Comparison of ENCODE assay signal across 8 cellular contexts in the genomic region with DNA sequence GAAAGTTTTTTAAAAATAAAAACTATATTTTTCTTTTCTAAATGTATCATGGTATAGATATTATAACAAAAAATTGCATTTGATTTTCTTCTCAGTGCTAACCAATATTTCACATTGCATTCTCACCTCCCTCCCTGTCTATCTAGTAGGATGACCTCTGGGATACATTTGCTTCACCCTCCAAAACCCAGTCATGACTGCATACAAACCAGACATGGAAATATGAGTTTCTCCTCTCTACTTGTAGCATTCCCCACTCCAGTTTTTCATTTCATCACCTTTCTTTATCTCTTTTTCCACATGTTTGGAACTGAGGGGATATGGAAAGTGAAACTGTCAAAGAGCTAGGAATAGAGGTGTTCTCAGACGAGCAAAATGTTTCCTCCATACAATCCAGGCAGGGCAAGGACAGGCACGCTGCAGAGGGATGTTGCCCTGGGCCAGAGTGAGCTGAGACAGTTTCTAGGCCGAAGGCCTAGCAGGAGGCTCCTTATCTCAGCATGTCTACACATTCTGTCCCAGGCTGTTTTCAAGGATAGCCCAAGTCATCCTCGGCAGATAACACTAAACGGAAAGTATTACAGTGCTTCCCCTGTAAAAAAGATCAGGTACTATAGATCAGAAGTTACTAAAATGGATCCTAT. TPM values are rescaled to one million over a fixed set of nuclear protein-coding genes. Genes with fewer than 3 reads are reported as not detected.
A peak's percentile ranks its signal among the peaks of the same experiment; 100 is the strongest.
DNase-seq lines count a peak whose midpoint lies in the region; ATAC-seq and TF ChIP-seq lines count a peak whose summit lies in the region.

No MANE protein-coding gene starts in this region.

- H3K27ac ChIP-seq in OCI-LY1 (ENCODE audit: low read depth, low read length, poor library complexity, severe bottlenecking) (peak overlapping the region; percentile 59), esophagus muscularis mucosa (replicated peaks in 1 of 4) (peak overlapping the region; percentile 79 to 85 (median 82))

- peaks cover 23% of the 10 kb centered on the region for H3K79me2 ChIP-seq in OCI-LY1 (ENCODE audit: insufficient read depth, low read length)

- H3F3A ChIP-seq in OCI-LY1 (ENCODE audit: insufficient read depth, low read length), result peaks cover 10% of the 10 kb centered on the region

- H3K27me3 ChIP-seq in OCI-LY1 (ENCODE audit: insufficient read depth, low read length), result no peaks in the 10 kb centered on the region
- H3K27me3 ChIP-seq in esophagus muscularis mucosa, result no peaks in the 10 kb centered on the region

- no peak for TF ChIP-seq POLR2A in esophagus muscularis mucosa (IDR thresholded peaks at IDR 0.05; ENCODE audit: low read depth)

- no peak for TF ChIP-seq CTCF in OCI-LY1 (IDR thresholded peaks at IDR 0.05; ENCODE audit: low read length)
- no peak for TF ChIP-seq CTCF in esophagus muscularis mucosa (IDR thresholded peaks at IDR 0.05)
- no peak for TF ChIP-seq CTCF in foreskin fibroblast (IDR thresholded peaks at IDR 0.05; ENCODE audit: low read depth, low read length)

- ATAC-seq in HG02884 (IDR thresholded peaks at IDR 0.05; ENCODE audit: unreplicated experiment), result no peak

- H3K9me2 ChIP-seq in OCI-LY1 (ENCODE audit: low read depth, low read length), result no peaks in the 10 kb centered on the region

- H3K4me1 ChIP-seq in OCI-LY1 (ENCODE audit: insufficient read depth, low read length, severe bottlenecking) (peaks cover 93% of the 10 kb centered on the region), esophagus muscularis mucosa (peaks cover 37 to 51% (median 38%) of the 10 kb centered on the region in 4 donors)

- WGBS in esophagus muscularis mucosa, result 20% methylated on average over 5 of the region's 5 CpGs

- H3K4me3 ChIP-seq in OCI-LY1 (ENCODE audit: low read depth, low read length, poor library complexity, severe bottlenecking) (peak overlapping the region; percentile 1), esophagus muscularis mucosa (peak overlapping the region; percentile 33 to 39 (median 36)), foreskin fibroblast (ENCODE audit: low read depth in 1 of 2, low read length in 2 of 2) (no peak overlapping the region)

- H3K36me3 ChIP-seq in OCI-LY1 (ENCODE audit: insufficient read depth, low read length), result no peaks in the 10 kb centered on the region
- H3K36me3 ChIP-seq in esophagus muscularis mucosa, result no peaks in the 10 kb centered on the region

- H4K20me1 ChIP-seq in OCI-LY1 (ENCODE audit: insufficient read depth, low read length), result no peaks in the 10 kb centered on the region

- H2AFZ ChIP-seq in OCI-LY1 (ENCODE audit: low read length), result no peak overlapping the region

- peak overlapping the region; percentile 21; the same call in 1 of the 2 replicates for H3K9ac ChIP-seq in OCI-LY1 (ENCODE audit: low read length)

- no peaks in the 10 kb centered on the region for H3K9me3 ChIP-seq in OCI-LY1 (ENCODE audit: low read length)
- H3K9me3 ChIP-seq in esophagus muscularis mucosa, result no peaks in the 10 kb centered on the region

- peak overlapping the region; percentile 24 for H3K4me2 ChIP-seq in OCI-LY1 (ENCODE audit: low read length)

- peak; percentile 11 for DNase-seq in A172 (ENCODE audit: low spot score)
- DNase-seq in esophagus muscularis mucosa (ENCODE audit: extremely low spot score), result no peak
- peak; percentile 22 for DNase-seq in mucosa of gallbladder (ENCODE audit: low spot score)
- DNase-seq in NCI-H2081 treated with DMSO at 0.1 percent for 48 hours (lab: John Stamatoyannopoulos, UW), result no peak
- DNase-seq in foreskin fibroblast, result no peak
- DNase-seq in activated CD4-positive, CD25-positive, alpha-beta regulatory T cell (lab: John Stamatoyannopoulos, UW), result no peak

- intact Hi-C loops in esophagus muscularis mucosa (cut with DNase I), result loop anchor here (2.0 kb wide), 1 partner anchor 46 kb away; a partner anchor contains a TSS

- no peak for TF ChIP-seq EP300 in esophagus muscularis mucosa (IDR thresholded peaks at IDR 0.05)

RNA-seq across cellular contexts. Expression of a gene that starts 46.7 kb away (rescaled TPM):
- total RNA-seq in A172 (2014; rRNA removed; shearing (Covaris generic)), result 0.41 and 2.4 TPM in 2 replicates
- total RNA-seq in esophagus muscularis mucosa (10 to 100 TPM; 20.8 to 34.3 (median 29.0) TPM), mucosa of gallbladder (56.9 TPM)

Comparison
In these comparisons a context has a peak if more than half of its experiments do, and no peak if none do; other contexts are left out.
1. DNase-seq: peak in A172 (single experiment) and mucosa of gallbladder (single experiment); none in esophagus muscularis mucosa (single experiment), NCI-H2081 treated with DMSO at 0.1 percent for 48 hours (single experiment), foreskin fibroblast (0 of 2) and activated CD4-positive, CD25-positive, alpha-beta regulatory T cell (0 of 4).
2. H3K4me3 ChIP-seq: peak in OCI-LY1 (single experiment) and esophagus muscularis mucosa (4 of 4); none in foreskin fibroblast (0 of 2).